In the genomic region with DNA sequence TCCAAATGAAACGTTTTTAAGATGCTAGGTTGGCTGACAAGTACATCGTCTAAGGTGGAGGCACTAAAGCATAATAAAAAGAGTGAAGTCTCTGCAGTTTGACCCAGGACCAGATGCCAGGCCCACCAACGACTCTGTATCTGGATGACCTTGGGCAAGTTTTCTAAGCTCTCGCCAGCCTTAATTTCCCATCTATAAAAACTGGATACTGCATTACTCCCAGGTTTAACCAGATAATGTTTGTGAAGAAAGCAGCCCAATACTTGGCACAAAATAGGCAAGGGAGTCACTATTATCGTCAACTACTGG, we compare ENCODE assay signal across 8 cellular contexts. TPM values are rescaled to one million over a fixed set of nuclear protein-coding genes. Genes with fewer than 3 reads are reported as not detected.
A peak's percentile ranks its signal among the peaks of the same experiment; 100 is the strongest.
DNase-seq lines count a peak whose midpoint lies in the region; ATAC-seq and TF ChIP-seq lines count a peak whose summit lies in the region.

No MANE protein-coding gene starts in this region.

- H3K9me3 ChIP-seq in MM.1S (replicated peaks; ENCODE audit: insufficient read depth, low read length) (no peaks in the 10 kb centered on the region), duodenal mucosa (ENCODE audit: control insufficient read depth in 1 of 2, low read length in 2 of 2) (no peaks in the 10 kb centered on the region)

- H4K20me1 ChIP-seq in MM.1S (ENCODE audit: insufficient read depth, low read length): no peaks in the 10 kb centered on the region

- no peaks in the 10 kb centered on the region for H3K36me3 ChIP-seq in BJ (ENCODE audit: control insufficient read depth, insufficient read depth, low read length)
- no peaks in the 10 kb centered on the region for H3K36me3 ChIP-seq in MM.1S (replicated peaks; ENCODE audit: insufficient read depth, low read length)
- H3K36me3 ChIP-seq in duodenal mucosa (ENCODE audit: control insufficient read depth in 1 of 2, insufficient read depth in 2 of 2, low read length in 2 of 2): no peaks in the 10 kb centered on the region

- H3K9ac ChIP-seq in MM.1S (ENCODE audit: low read length): peak overlapping the region; percentile 81
- H3K9ac ChIP-seq in duodenal mucosa (ENCODE audit: low read depth in 1 of 2, low read length in 2 of 2): peak overlapping the region; percentile 25 to 59

- H3K36me3 Mint-ChIP-seq in nephron progenitor cell (ENCODE audit: low read depth): no peaks in the 10 kb centered on the region

- peaks cover 42% of the 10 kb centered on the region for H3K4me1 Mint-ChIP-seq in nephron progenitor cell

- H3K4me3 ChIP-seq in BJ (ENCODE audit: low read depth, low read length) (peak overlapping the region; percentile 80), MM.1S (ENCODE audit: low read length) (peak overlapping the region; percentile 72), duodenal mucosa (ENCODE audit: low read depth in 1 of 2, low read length in 2 of 2) (peak overlapping the region; percentile 81 to 90)

- TF ChIP-seq CTCF in BJ (IDR thresholded peaks at IDR 0.05; ENCODE audit: insufficient read depth, low read depth, low read length): no peak
- TF ChIP-seq CTCF in MM.1S (IDR thresholded peaks at IDR 0.05; ENCODE audit: low read length): no peak
- TF ChIP-seq CTCF in nephron progenitor cell (IDR thresholded peaks at IDR 0.05): no peak

- POLR2A ChIA-PET in BJ (lab: Charles Lee): interaction anchor here (0.6 to 1.3 kb wide), 5 partner anchors 137 to 607 kb away, joined by 3 to 18 read pairs (median 4); a partner anchor contains a TSS

- CTCF ChIA-PET in BJ (lab: Yijun Ruan, JAX): interaction anchor here (0.9 to 3.9 kb wide), 6 partner anchors 12 to 515 kb away, joined by 3 to 23 read pairs (median 5); a partner anchor contains a TSS

- no peak for DNase-seq in BJ (ENCODE audit: low read depth)
- DNase-seq in MM.1S: no peak
- no peak for DNase-seq in nephron progenitor cell
- DNase-seq in NCI-H2107 treated with DMSO at 0.1 percent for 48 hours (lab: John Stamatoyannopoulos, UW; ENCODE audit: unreplicated experiment): no peak
- DNase-seq in stimulated activated naive CD4-positive, alpha-beta T cell treated with Interleukin-2 at 50 U/mL for 16 hours (lab: John Stamatoyannopoulos, UW): no peak
- DNase-seq in NCI-H82 (lab: John Stamatoyannopoulos, UW): no peak

- H3K27me3 Mint-ChIP-seq in nephron progenitor cell (ENCODE audit: low read depth, poor library complexity): peaks cover 65% of the 10 kb centered on the region

- H3K9me3 Mint-ChIP-seq in nephron progenitor cell: no peaks in the 10 kb centered on the region

- H3K4me2 ChIP-seq in MM.1S (ENCODE audit: low read depth, low read length): peak overlapping the region; percentile 75

- H3F3A ChIP-seq in MM.1S (ENCODE audit: insufficient read depth, low read length): 0 out of 2 replicates have a peak, but pooled peaks cover 7% of the 10 kb centered on the region

- H3K27ac Mint-ChIP-seq in nephron progenitor cell: peak overlapping the region; percentile 60

- H2AFZ ChIP-seq in MM.1S (ENCODE audit: low read length): peak overlapping the region; percentile 63

- H3K4me1 ChIP-seq in MM.1S (ENCODE audit: low read length): peaks cover 18% of the 10 kb centered on the region
- peaks cover 29 to 33% of the 10 kb centered on the region in 2 donors for H3K4me1 ChIP-seq in duodenal mucosa (ENCODE audit: control insufficient read depth in 1 of 2, insufficient read depth in 2 of 2, low read length in 2 of 2)

- H3K27ac ChIP-seq in MM.1S (ENCODE audit: low read length) (peak overlapping the region; percentile 80; the same call in 1 of the 2 replicates), duodenal mucosa (ENCODE audit: low read depth, low read length) (peak overlapping the region; percentile 78)

- ATAC-seq in GM21528 (IDR thresholded peaks at IDR 0.05; ENCODE audit: low FRiP score, unreplicated experiment): no peak

- H3K27me3 ChIP-seq in BJ (ENCODE audit: control insufficient read depth, insufficient read depth, low read length) (peaks cover 6% of the 10 kb centered on the region), MM.1S (replicated peaks; ENCODE audit: insufficient read depth, low read length) (peaks cover 19% of the 10 kb centered on the region), duodenal mucosa (ENCODE audit: control insufficient read depth in 1 of 2, insufficient read depth in 2 of 2, low read length in 2 of 2) (no peaks in the 10 kb centered on the region)

- peaks cover 33% of the 10 kb centered on the region for H3K79me2 ChIP-seq in MM.1S (ENCODE audit: low read length)

- peak overlapping the region; percentile 96 for H3K4me3 Mint-ChIP-seq in nephron progenitor cell

- no peaks in the 10 kb centered on the region for H3K9me2 ChIP-seq in MM.1S (replicated peaks; ENCODE audit: insufficient read depth, low read length)

RNA-seq across cellular contexts. Expression of a gene that starts 49.0 kb away (rescaled TPM):
- not detected in 2 replicates for polyA plus RNA-seq in BJ (2011; rRNA removed)
- polyA minus RNA-seq in BJ (2011; rRNA and poly(A)+ RNA removed): not detected in 2 replicates
